8 cellular contexts compared by ENCODE assay signal in genomic region chr6:14638932-14639875, GRCh38.
DNase-seq lines count a peak whose midpoint lies in the region; ATAC-seq and TF ChIP-seq lines count a peak whose summit lies in the region.
"Had no signal": no experiment of that assay in that cellular context is flagged by ENCODE, and none has a peak within 500 bp of the region (broad histone marks: within the 10 kb centered on the region; RNA-seq: fewer than 3 reads in every experiment).

No MANE protein-coding gene starts in this region.

- peak; percentile 57 for ATAC-seq in GM18868 (IDR thresholded peaks at IDR 0.05; ENCODE audit: unreplicated experiment)
- ATAC-seq in left lobe of liver: peak; percentile 26
- no peak for ATAC-seq in HG03378 (IDR thresholded peaks at IDR 0.05; ENCODE audit: unreplicated experiment)
- ATAC-seq in GM19023 (IDR thresholded peaks at IDR 0.05; ENCODE audit: unreplicated experiment): no peak
- ATAC-seq: Panc1 had no signal

- no peak overlapping the region for H3K27ac Mint-ChIP-seq in MCF 10A (ENCODE audit: low read depth, unreplicated experiment)

- no peaks in the 10 kb centered on the region for H3K27me3 Mint-ChIP-seq in MCF 10A (ENCODE audit: insufficient read depth, unreplicated experiment)

- CTCF ChIA-PET in MCF 10A (lab: Yijun Ruan, JAX): no interaction called here

- H3K4me3 Mint-ChIP-seq in MCF 10A (ENCODE audit: unreplicated experiment): no peak overlapping the region

- H3K4me1 Mint-ChIP-seq in MCF 10A (ENCODE audit: insufficient read depth, unreplicated experiment): no peaks in the 10 kb centered on the region

- intact Hi-C loops in MCF 10A (cut with micrococcal nuclease): no loop called here

- no TSS peak for BruUV-seq in MCF 10A (replicated peaks; lab: Mats Ljungman, UMichigan)

- no peaks in the 10 kb centered on the region for H3K9me3 Mint-ChIP-seq in MCF 10A (ENCODE audit: unreplicated experiment)

- POLR2A ChIA-PET in MCF 10A (lab: Yijun Ruan, JAX): interaction anchor here (0.6 kb wide), 1 partner anchor 475 kb away, joined by 3 read pairs; no protein-coding TSS in a partner anchor

- H3K36me3 Mint-ChIP-seq in MCF 10A (ENCODE audit: insufficient read depth, unreplicated experiment): peaks cover 5% of the 10 kb centered on the region

- DNase-seq in NCI-H146 (lab: John Stamatoyannopoulos, UW): peak; percentile 71
- DNase-seq in MCF 10A (ENCODE audit: unreplicated experiment): peak; percentile 11
- no peak for DNase-seq in left lobe of liver (ENCODE audit: low spot score)
- no peak for DNase-seq in stimulated activated CD4-positive, alpha-beta T cell treated with anti-CD3 and anti-CD28 coated beads, Interleukin-4, amount 100 ng/mL, for 4 hours

- no peak for TF ChIP-seq CTCF in MCF 10A (IDR thresholded peaks at IDR 0.05; ENCODE audit: unreplicated experiment)

Comparison
In these comparisons a context has a peak if more than half of its experiments do, and no peak if none do; other contexts are left out.
1. ATAC-seq: peak in GM18868 (single experiment) and left lobe of liver (single experiment); none in HG03378 (single experiment) and GM19023 (single experiment).
2. DNase-seq: peak in NCI-H146 (single experiment) and MCF 10A (single experiment); none in left lobe of liver (single experiment) and stimulated activated CD4-positive, alpha-beta T cell treated with anti-CD3 and anti-CD28 coated beads, Interleukin-4, amount 100 ng/mL, for 4 hours (0 of 2).